25 cellular contexts compared by ENCODE assay signal in genomic region chr19:5572556-5573286, GRCh38. TPM values are rescaled to one million over a fixed set of nuclear protein-coding genes. Genes with fewer than 3 reads are reported as not detected.
DNase-seq lines count a peak whose midpoint lies in the region; ATAC-seq and TF ChIP-seq lines count a peak whose summit lies in the region.
"Had no signal": no experiment of that assay in that cellular context is flagged by ENCODE, and none has a peak within 500 bp of the region (broad histone marks: within the 10 kb centered on the region; RNA-seq: fewer than 3 reads in every experiment).

No MANE protein-coding gene starts in this region.

- H3K14ac ChIP-seq in trophoblast cell (ENCODE audit: low read length) = no peak overlapping the region

- H4K12ac ChIP-seq in trophoblast cell (ENCODE audit: low read depth, low read length) = no peak overlapping the region

- DNase-seq in Caco-2 (peak; percentile 80 to 89), LoVo (ENCODE audit: low spot score) (peak; percentile 54), trophoblast cell (peak; percentile 89 to 90), DMS79 treated with DMSO at 0.1 percent for 48 hours (lab: John Stamatoyannopoulos, UW) (no peak), tibial nerve (ENCODE audit: low spot score in 2 of 2) (no peak)
- DNase-seq: activated CD4-positive, alpha-beta T cell treated with anti-CD3 and anti-CD28 coated beads for 1 hour; activated CD8-positive, alpha-beta memory T cell treated with anti-CD3 and anti-CD28 coated beads for 24 hours; activated naive CD4-positive, alpha-beta T cell; activated T-cell treated with anti-CD3 and anti-CD28 coated beads, Interleukin-2, amount 50 U/mL, for 24 hours; adrenal gland; CD4-positive, CD25-positive, alpha-beta regulatory T cell; endodermal cell; NCI-H1105; NCI-H2107; NCI-H510A; occipital lobe; T-helper 1 cell had no signal

- no peak for TF ChIP-seq EP300 in tibial nerve (IDR thresholded peaks at IDR 0.05)

- peak overlapping the region; percentile 56 for H2BK120ac ChIP-seq in trophoblast cell (ENCODE audit: insufficient read depth, low read length, poor library complexity)

- WGBS in esophagus, 2 donors = 68 to 72% methylated on average over 14 of the region's 14 CpGs
- WGBS in trophoblast cell (ENCODE audit: extremely low coverage, insufficient coverage, insufficient read length) = no CpG with 5 or more reads among the region's 14 CpGs
- 57 to 58% methylated on average over 14 of the region's 14 CpGs for WGBS in tibial nerve, 2 donors

- H3K36me3 Mint-ChIP-seq in Caco-2 (ENCODE audit: insufficient read depth, unreplicated experiment) = peaks cover 2% of the 10 kb centered on the region
- H3K36me3 Mint-ChIP-seq: CD4-positive, CD25-positive, alpha-beta regulatory T cell had no signal

- H3K9me3 ChIP-seq in Caco-2 = no peaks in the 10 kb centered on the region
- no peaks in the 10 kb centered on the region for H3K9me3 ChIP-seq in esophagus (ENCODE audit: control insufficient read depth in 2 of 2, insufficient read depth in 1 of 2, low read depth in 1 of 2, low read length in 1 of 2)
- H3K9me3 ChIP-seq in trophoblast cell (ENCODE audit: insufficient read depth, low read depth, low read length) = peaks cover 2% of the 10 kb centered on the region
- no peaks in the 10 kb centered on the region for H3K9me3 ChIP-seq in tibial nerve
- H3K9me3 ChIP-seq: adrenal gland, breast epithelium, vagina had no signal

- no peak overlapping the region for H2AFZ ChIP-seq in trophoblast cell (ENCODE audit: insufficient read depth, low read length, poor library complexity)

- H4K91ac ChIP-seq in trophoblast cell (ENCODE audit: low read depth, low read length) = peak overlapping the region; percentile 59

- H3K4ac ChIP-seq in trophoblast cell (ENCODE audit: low read depth, low read length) = no peak overlapping the region

- CTCF ChIA-PET in Caco-2 (lab: Charles Lee) = interaction anchor here (0.6 to 2.0 kb wide), 3 partner anchors 25 to 972 kb away, joined by 3 to 7 read pairs (median 3); no protein-coding TSS in a partner anchor

- peak overlapping the region; percentile 31 for H2BK12ac ChIP-seq in trophoblast cell (ENCODE audit: low read length)

- TSS peak; percentile 99 for BruUV-seq in Caco-2 (replicated peaks; lab: Mats Ljungman, UMichigan)

- no peaks in the 10 kb centered on the region for H3K79me2 ChIP-seq in trophoblast cell (ENCODE audit: control insufficient read depth, insufficient read depth, low read length, poor library complexity)

- POLR2A ChIA-PET in Caco-2 (lab: Charles Lee) = interaction anchor here (0.6 to 1.0 kb wide), 4 partner anchors 50 to 147 kb away, joined by 3 read pairs; partner anchors contain the start of genes CATSPERD, LONP1, SAFB and SAFB2

- peaks cover 8% of the 10 kb centered on the region for H3K79me1 ChIP-seq in trophoblast cell (ENCODE audit: low read length)

- no peaks in the 10 kb centered on the region for H3K27me3 Mint-ChIP-seq in Caco-2 (ENCODE audit: insufficient read depth, unreplicated experiment)

- H3K27ac Mint-ChIP-seq in Caco-2 (ENCODE audit: unreplicated experiment) = peak overlapping the region; percentile 97
- H3K27ac Mint-ChIP-seq: activated T-cell treated with anti-CD3 and anti-CD28 coated beads, Interleukin-2, amount 50 U/mL, for 24 hours; CD4-positive, CD25-positive, alpha-beta regulatory T cell; endodermal cell had no signal

- no peak overlapping the region for H2AK5ac ChIP-seq in trophoblast cell (ENCODE audit: low read length)

- peak overlapping the region; percentile 26 for H2BK5ac ChIP-seq in trophoblast cell (ENCODE audit: low read depth, low read length, poor library complexity)

- intact Hi-C loops in Caco-2 (cut with micrococcal nuclease; ENCODE audit: unreplicated experiment) = no loop called here

- no peaks in the 10 kb centered on the region for H3K9me3 Mint-ChIP-seq in Caco-2 (ENCODE audit: unreplicated experiment)
- H3K9me3 Mint-ChIP-seq: activated T-cell treated with anti-CD3 and anti-CD28 coated beads, Interleukin-2, amount 50 U/mL, for 24 hours; endodermal cell had no signal

- H3K4me2 ChIP-seq in trophoblast cell (ENCODE audit: low read length) = peak overlapping the region; percentile 18

- no peak overlapping the region for H3K18ac ChIP-seq in trophoblast cell (ENCODE audit: low read length)

- no peak overlapping the region for H3K23ac ChIP-seq in trophoblast cell (ENCODE audit: low read length)

- peak overlapping the region; percentile 62 for H4K8ac ChIP-seq in trophoblast cell (ENCODE audit: low read depth, low read length)

- H3K4me3 ChIP-seq in Caco-2 (ENCODE audit: low read depth, low read length) (no peak overlapping the region), esophagus (ENCODE audit: low read depth in 1 of 2, low read length in 2 of 2) (no peak overlapping the region), trophoblast cell (ENCODE audit: low read depth, low read length) (no peak overlapping the region), tibial nerve (no peak overlapping the region)
- H3K4me3 ChIP-seq: adrenal gland, breast epithelium, vagina had no signal

- H3K4me3 Mint-ChIP-seq in Caco-2 (ENCODE audit: unreplicated experiment) = peak overlapping the region; percentile 36
- H3K4me3 Mint-ChIP-seq: activated T-cell treated with anti-CD3 and anti-CD28 coated beads, Interleukin-2, amount 50 U/mL, for 24 hours; CD4-positive, CD25-positive, alpha-beta regulatory T cell; endodermal cell had no signal

- H3K27ac ChIP-seq in esophagus (ENCODE audit: low read depth in 2 of 2, low read length in 1 of 2) = peak overlapping the region; percentile 27 to 76
- peak overlapping the region; percentile 89 for H3K27ac ChIP-seq in trophoblast cell (ENCODE audit: low read depth, low read length)
- H3K27ac ChIP-seq in tibial nerve = no peak overlapping the region
- H3K27ac ChIP-seq: adrenal gland, breast epithelium, vagina had no signal

- H3K36me3 ChIP-seq in Caco-2 (ENCODE audit: control insufficient read depth, insufficient read depth, low read length) (no peaks in the 10 kb centered on the region), esophagus (ENCODE audit: control insufficient read depth in 2 of 2, insufficient read depth in 2 of 2, low read length in 1 of 2) (no peaks in the 10 kb centered on the region), trophoblast cell (ENCODE audit: control insufficient read depth in 1 of 2, insufficient read depth in 2 of 2, low read length in 2 of 2) (no peaks in the 10 kb centered on the region), tibial nerve (peaks cover 0 to 5% (median 0%) of the 10 kb centered on the region in 3 donors)
- H3K36me3 ChIP-seq: adrenal gland, breast epithelium, vagina had no signal

- H3K27me3 ChIP-seq in Caco-2 (replicated peaks; ENCODE audit: control insufficient read depth, insufficient read depth, low read length) (no peaks in the 10 kb centered on the region), esophagus (ENCODE audit: control insufficient read depth in 1 of 2, insufficient read depth in 2 of 2, low read length in 2 of 2) (no peaks in the 10 kb centered on the region), trophoblast cell (ENCODE audit: insufficient read depth, low read length) (no peaks in the 10 kb centered on the region), tibial nerve (peaks cover 0 to 22% of the 10 kb centered on the region in 2 donors)
- H3K27me3 ChIP-seq: vagina had no signal

- ATAC-seq in HG03025 (IDR thresholded peaks at IDR 0.05; ENCODE audit: low FRiP score, unreplicated experiment) (no peak), HG03196 (IDR thresholded peaks at IDR 0.05; ENCODE audit: unreplicated experiment) (no peak)

- no peak for TF ChIP-seq POLR2A in tibial nerve (IDR thresholded peaks at IDR 0.05)

- H3K9ac ChIP-seq in trophoblast cell (ENCODE audit: low read length) = peak overlapping the region; percentile 34

- H3K4me1 Mint-ChIP-seq in Caco-2 (ENCODE audit: low read depth, unreplicated experiment) = peaks cover 16% of the 10 kb centered on the region
- H3K4me1 Mint-ChIP-seq: endodermal cell had no signal

- TF ChIP-seq CTCF in Caco-2 (IDR thresholded peaks at IDR 0.05; ENCODE audit: insufficient read depth in 1 of 2, low read depth in 1 of 2, low read length in 1 of 2, severe bottlenecking in 1 of 2, unreplicated experiment in 1 of 2) = no peak
- TF ChIP-seq CTCF in tibial nerve (IDR thresholded peaks at IDR 0.05) = no peak

- H3K4me1 ChIP-seq in Caco-2 (peaks cover 16% of the 10 kb centered on the region), esophagus (ENCODE audit: control insufficient read depth in 2 of 2, insufficient read depth in 2 of 2, low read length in 1 of 2) (no peaks in the 10 kb centered on the region), trophoblast cell (ENCODE audit: control insufficient read depth in 1 of 2, insufficient read depth in 2 of 2, low read length in 2 of 2) (peaks cover 10 to 11% of the 10 kb centered on the region in 2 experiments), tibial nerve (peaks cover 0 to 6% (median 0%) of the 10 kb centered on the region in 4 donors)
- H3K4me1 ChIP-seq: adrenal gland, breast epithelium had no signal

RNA-seq across cellular contexts. Expression of gene TINCR, which starts 5.0 kb away (rescaled TPM):
- total RNA-seq in Caco-2 (2022) (3.8 and 4.1 TPM in 2 replicates), tibial nerve (10 to 100 TPM in 1 of 4 donors, 1 to 10 TPM in 2, under 1 TPM in 1; 0.30 to 13.9 (median 5.1) TPM)
- polyA plus RNA-seq in esophagus = 10 to 100 TPM; 43.1 to 59.7 TPM
- 72.9 and 77.9 TPM in 2 replicates for polyA plus RNA-seq in trophoblast cell (2013)
- total RNA-seq: glomerular endothelial cell, myocyte, renal cortical epithelial cell had no signal
- polyA plus RNA-seq: CD4-positive, CD25-positive, alpha-beta regulatory T cell had no signal

RNA-seq across cellular contexts. Expression of gene SAFB2, which starts 49.9 kb away (rescaled TPM):
- total RNA-seq in Caco-2 (2022) = 81.3 and 104 TPM in 2 replicates
- polyA plus RNA-seq in esophagus = 10 to 100 TPM; 27.5 to 43.7 TPM
- polyA plus RNA-seq in trophoblast cell (2013) = 31.8 and 32.5 TPM in 2 replicates
- 10 to 100 TPM; 58.1 to 99.8 (median 93.1) TPM for total RNA-seq in tibial nerve

RNA-seq across cellular contexts. Expression of gene SAFB, which starts 50.2 kb away (rescaled TPM):
- 120 and 132 TPM in 2 replicates for total RNA-seq in Caco-2 (2022)
- polyA plus RNA-seq in esophagus = 10 to 100 TPM; 44.2 to 48.5 TPM
- polyA plus RNA-seq in trophoblast cell (2013) = 75.5 and 76.6 TPM in 2 replicates
- total RNA-seq in tibial nerve = 100 to 1,000 TPM; 121 to 252 (median 129) TPM

Comparison
In these comparisons a context has a peak if more than half of its experiments do, and no peak if none do; other contexts are left out.
1. DNase-seq: peak in Caco-2 (2 of 2), LoVo (single experiment) and trophoblast cell (2 of 2); none in DMS79 treated with DMSO at 0.1 percent for 48 hours (single experiment) and tibial nerve (0 of 2).
2. H3K27ac ChIP-seq: peak in esophagus (2 of 2) and trophoblast cell (single experiment); none in tibial nerve (0 of 4).